ENCODE assay signal across 8 cellular contexts in the genomic region with DNA sequence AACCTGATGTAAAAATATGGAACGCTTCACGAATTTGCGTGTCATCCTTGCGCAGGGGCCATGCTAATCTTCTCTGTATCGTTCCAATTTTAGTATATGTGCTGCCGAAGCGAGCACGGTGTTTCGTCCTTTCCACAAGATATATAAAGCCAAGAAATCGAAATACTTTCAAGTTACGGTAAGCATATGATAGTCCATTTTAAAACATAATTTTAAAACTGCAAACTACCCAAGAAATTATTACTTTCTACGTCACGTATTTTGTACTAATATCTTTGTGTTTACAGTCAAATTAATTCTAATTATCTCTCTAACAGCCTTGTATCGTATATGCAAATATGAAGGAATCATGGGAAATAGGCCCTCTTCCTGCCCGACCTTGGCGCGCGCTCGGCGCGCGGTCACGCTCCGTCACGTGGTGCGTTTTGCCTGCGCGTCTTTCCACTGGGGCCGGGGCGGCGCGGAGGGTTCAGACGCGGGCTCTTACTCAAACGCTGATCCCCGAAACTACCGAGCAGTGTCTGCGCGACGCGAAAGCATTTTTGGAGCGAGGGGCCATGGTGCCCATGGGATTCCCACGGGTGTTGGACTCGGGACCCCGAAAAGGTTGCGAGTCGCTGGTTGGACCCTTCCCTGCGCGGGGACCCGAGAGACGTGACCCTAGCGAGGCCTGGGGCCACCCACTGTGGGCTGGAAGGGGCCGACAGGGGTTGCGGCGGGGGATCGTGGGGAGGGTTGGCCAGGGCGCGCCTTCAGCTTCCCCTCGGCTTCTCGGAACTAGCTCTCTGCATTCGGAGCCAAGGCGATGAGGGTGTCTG. TPM values are rescaled to one million over a fixed set of nuclear protein-coding genes. Genes with fewer than 3 reads are reported as not detected.
DNase-seq lines count a peak whose midpoint lies in the region; ATAC-seq and TF ChIP-seq lines count a peak whose summit lies in the region.

A gene (minus strand): TSS at position 117 of the 818 bp plus-strand sequence.

- H3K4me1 Mint-ChIP-seq in T-helper 17 cell, result peaks cover 30% of the 10 kb centered on the region

- H3K27me3 ChIP-seq in left ventricle myocardium inferior (ENCODE audit: low read depth) (peaks cover 11% of the 10 kb centered on the region), prostate gland (replicated peaks; ENCODE audit: insufficient read depth) (no peaks in the 10 kb centered on the region)

- 0% methylated on average over 61 of the region's 62 CpGs for WGBS in prostate gland
- WGBS in urinary bladder, result under 1% methylated on average over 62 of the region's 62 CpGs

- H3K36me3 ChIP-seq in left ventricle myocardium inferior (no peaks in the 10 kb centered on the region), prostate gland (no peaks in the 10 kb centered on the region), urinary bladder (ENCODE audit: insufficient read depth) (no peaks in the 10 kb centered on the region)

- intact Hi-C loops in left ventricle myocardium inferior (cut with micrococcal nuclease), result no loop called here
- intact Hi-C loops in prostate gland (cut with DNase I), result loop anchor here (5.0 to 10.0 kb wide), 3 partner anchors 295 to 893 kb away; a partner anchor contains a TSS

- H3K27ac ChIP-seq in angular gyrus (ENCODE audit: low read depth, low read length), result peak within 1 kb of the TSS; percentile 93
- H3K27ac ChIP-seq in left ventricle myocardium inferior (replicated peaks), result peak within 1 kb of the TSS; percentile 98
- H3K27ac ChIP-seq in prostate gland, result peak within 1 kb of the TSS; percentile 96 to 97
- H3K27ac ChIP-seq in urinary bladder (ENCODE audit: low read depth), result peak within 1 kb of the TSS; percentile 91

- peak within 1 kb of the TSS; percentile 100 for H3K27ac Mint-ChIP-seq in T-helper 17 cell

- DNase-seq in NCI-H1694 treated with DMSO at 0.1 percent for 48 hours (lab: John Stamatoyannopoulos, UW), result peak; percentile 88
- DNase-seq in T-helper 17 cell, result peak; percentile 90 to 92 (median 92)
- peak; percentile 94 for DNase-seq in left ventricle myocardium inferior
- peak; percentile 92 for DNase-seq in prostate gland (ENCODE audit: low spot score)

- ATAC-seq in HG02885 (IDR thresholded peaks at IDR 0.05; ENCODE audit: poor library complexity, unreplicated experiment), result peak; percentile 83
- ATAC-seq in T-helper 17 cell, result peak; percentile 88

- peak; percentile 90 for TF ChIP-seq POLR2A in GM15510 (IDR thresholded peaks at IDR 0.05; ENCODE audit: borderline replicate concordance, extremely low read depth, insufficient read length)
- peak; percentile 84 for TF ChIP-seq POLR2A in prostate gland (IDR thresholded peaks at IDR 0.05)

- peaks cover 15% of the 10 kb centered on the region for H3K27me3 Mint-ChIP-seq in T-helper 17 cell

- H3K9me3 ChIP-seq in T-helper 17 cell (ENCODE audit: control insufficient read depth, low read length, poor library complexity, severe bottlenecking) (no peaks in the 10 kb centered on the region), left ventricle myocardium inferior (replicated peaks) (no peaks in the 10 kb centered on the region), prostate gland (no peaks in the 10 kb centered on the region)

- H3K4me3 ChIP-seq in left ventricle myocardium inferior, result peak within 1 kb of the TSS; percentile 89
- peak within 1 kb of the TSS; percentile 79 to 80 for H3K4me3 ChIP-seq in prostate gland
- H3K4me3 ChIP-seq in urinary bladder (ENCODE audit: low read depth, low read length), result peak within 1 kb of the TSS; percentile 63

- peak within 1 kb of the TSS; percentile 94 for H3K4me3 Mint-ChIP-seq in T-helper 17 cell

- H3K4me1 ChIP-seq in left ventricle myocardium inferior (peaks cover 41% of the 10 kb centered on the region), prostate gland (replicated peaks) (peaks cover 1% of the 10 kb centered on the region), urinary bladder (ENCODE audit: insufficient read depth) (no peaks in the 10 kb centered on the region)

- TF ChIP-seq CTCF in left ventricle myocardium inferior (IDR thresholded peaks at IDR 0.05; ENCODE audit: borderline replicate concordance), result no peak
- peak in 1 of 4 experiments; percentile 9 for TF ChIP-seq CTCF in prostate gland (IDR thresholded peaks at IDR 0.05)

- peaks cover 5% of the 10 kb centered on the region for H3K36me3 Mint-ChIP-seq in T-helper 17 cell (ENCODE audit: low read depth)

RNA-seq across cellular contexts. Expression of the gene that starts here (rescaled TPM):
- not detected for total RNA-seq in T-helper 17 cell
- not detected for total RNA-seq in left ventricle myocardium inferior
- total RNA-seq in prostate gland, result not detected
- not detected for total RNA-seq in urinary bladder
- not detected for polyA plus RNA-seq in urinary bladder

Comparison
In these comparisons a context has a peak if more than half of its experiments do, and no peak if none do; other contexts are left out.
1. Peak in every context shown above with its lines: DNase-seq, ATAC-seq, H3K4me3 ChIP-seq and H3K27ac ChIP-seq.
2. Peak in DNase-seq and ATAC-seq in T-helper 17 cell; RNA of the gene not detected or under 1 TPM.
3. Peak in DNase-seq, H3K4me3 ChIP-seq and H3K27ac ChIP-seq in left ventricle myocardium inferior; RNA of the gene not detected or under 1 TPM.
4. Peak in DNase-seq, H3K4me3 ChIP-seq and H3K27ac ChIP-seq in prostate gland; RNA of the gene not detected or under 1 TPM.